ENCODE assay signal across 12 cellular contexts in genomic region chr16:68752602-68753001, GRCh38. TPM values are rescaled to one million over a fixed set of nuclear protein-coding genes. Genes with fewer than 3 reads are reported as not detected.
DNase-seq lines count a peak whose midpoint lies in the region; ATAC-seq and TF ChIP-seq lines count a peak whose summit lies in the region.
"Had no signal": no experiment of that assay in that cellular context is flagged by ENCODE, and none has a peak within 500 bp of the region (broad histone marks: within the 10 kb centered on the region; RNA-seq: fewer than 3 reads in every experiment).

No MANE protein-coding gene starts in this region.

- no peak for TF ChIP-seq EP300 in suprapubic skin (IDR thresholded peaks at IDR 0.05)

- ATAC-seq in foreskin keratinocyte (no peak), HG02588 (IDR thresholded peaks at IDR 0.05; ENCODE audit: unreplicated experiment) (no peak), GM18517 (IDR thresholded peaks at IDR 0.05; ENCODE audit: unreplicated experiment) (no peak)

- no peak for TF ChIP-seq POLR2A in suprapubic skin (IDR thresholded peaks at IDR 0.05)

- no peaks in the 10 kb centered on the region for H3K27me3 ChIP-seq in foreskin keratinocyte
- H3K27me3 ChIP-seq in suprapubic skin, result no peaks in the 10 kb centered on the region
- H3K27me3 ChIP-seq: BE2C had no signal

- H3K4me3 ChIP-seq in suprapubic skin, result no peak overlapping the region

- peak; percentile 74 for DNase-seq in activated effector memory CD4-positive, alpha-beta T cell treated with anti-CD3 and anti-CD28 coated beads, Interleukin-2, amount 50 U/mL, for 16 hours
- no peak for DNase-seq in activated effector memory CD4-positive, alpha-beta T cell treated with Interleukin-2 at 50 U/mL for 16 hours
- peak; percentile 40 for DNase-seq in activated CD4-positive, CD25-positive, alpha-beta regulatory T cell treated with anti-CD3 and anti-CD28 coated beads, Interleukin-2, amount 50 U/mL, for 72 hours
- DNase-seq in foreskin keratinocyte (no peak), suprapubic skin (ENCODE audit: low spot score in 2 of 2) (no peak), H4 (ENCODE audit: low spot score) (no peak)
- DNase-seq: BE2C, HFFc6, NCI-H526 treated with DMSO at 0.1 percent for 48 hours, T-helper 9 cell had no signal

- peaks cover 46% of the 10 kb centered on the region for H3K4me1 ChIP-seq in foreskin keratinocyte
- peaks cover 35% of the 10 kb centered on the region for H3K4me1 ChIP-seq in suprapubic skin
- H3K4me1 ChIP-seq: BE2C had no signal

- no peak for TF ChIP-seq CTCF in foreskin keratinocyte (conservative IDR thresholded peaks at IDR 0.05)
- no peak for TF ChIP-seq CTCF in suprapubic skin (IDR thresholded peaks at IDR 0.05)

- H3K36me3 ChIP-seq in suprapubic skin, result no peaks in the 10 kb centered on the region
- H3K36me3 ChIP-seq: BE2C had no signal

- H3K9me3 ChIP-seq in suprapubic skin, result no peaks in the 10 kb centered on the region
- H3K9me3 ChIP-seq: BE2C had no signal

- 54% methylated on average over 3 of the region's 3 CpGs for WGBS in suprapubic skin

- H3K27ac ChIP-seq in foreskin keratinocyte (peak overlapping the region; percentile 90), suprapubic skin (peak overlapping the region; percentile 40)

RNA-seq across cellular contexts. Expression of gene CDH1, which starts 15.5 kb away (rescaled TPM):
- 210 and 216 TPM in 2 replicates for total RNA-seq in foreskin keratinocyte
- polyA plus RNA-seq in foreskin keratinocyte, result 73.4 and 89.6 TPM in 2 replicates
- total RNA-seq in suprapubic skin, result 100 to 1,000 TPM; 175 to 248 (median 223) TPM
- total RNA-seq in H4 (2014; rRNA removed; shearing (Covaris generic)), result not detected in 2 replicates

Comparison
In these comparisons a context has a peak if more than half of its experiments do, and no peak if none do; other contexts are left out.
1. DNase-seq: peak in activated effector memory CD4-positive, alpha-beta T cell treated with anti-CD3 and anti-CD28 coated beads, Interleukin-2, amount 50 U/mL, for 16 hours (single experiment) and activated CD4-positive, CD25-positive, alpha-beta regulatory T cell treated with anti-CD3 and anti-CD28 coated beads, Interleukin-2, amount 50 U/mL, for 72 hours (single experiment); none in activated effector memory CD4-positive, alpha-beta T cell treated with Interleukin-2 at 50 U/mL for 16 hours (single experiment), foreskin keratinocyte (0 of 2), suprapubic skin (0 of 2) and H4 (single experiment).
2. RNA of gene CDH1, which starts 15.5 kb away (total RNA-seq): 175 to 248 TPM in suprapubic skin and 210 to 216 TPM in foreskin keratinocyte; not detected in H4; every median in the first group is over 100 times any median in the second.